In genomic region chr5:7329712-7330111, GRCh38 we compare ENCODE assay signal across 19 cellular contexts.
DNase-seq lines count a peak whose midpoint lies in the region; ATAC-seq, FAIRE-seq and TF ChIP-seq lines count a peak whose summit lies in the region.
"Had no signal": no experiment of that assay in that cellular context is flagged by ENCODE, and none has a peak within 500 bp of the region (broad histone marks: within the 10 kb centered on the region; RNA-seq: fewer than 3 reads in every experiment).

No MANE protein-coding gene starts in this region.

- H3K27ac ChIP-seq in SJSA1: peak overlapping the region; percentile 84
- no peak overlapping the region for H3K27ac ChIP-seq in ascending aorta
- H3K27ac ChIP-seq: C4-2B, KMS-11, SJCRH30 had no signal

- H3K27me3 ChIP-seq in SJSA1 (replicated peaks) (no peaks in the 10 kb centered on the region), ascending aorta (no peaks in the 10 kb centered on the region)
- H3K27me3 ChIP-seq: SJCRH30 had no signal

- no peak overlapping the region for H3K4me3 ChIP-seq in SJSA1
- no peak overlapping the region for H3K4me3 ChIP-seq in epithelial cell of esophagus (ENCODE audit: low read length)
- H3K4me3 ChIP-seq in ascending aorta: no peak overlapping the region
- H3K4me3 ChIP-seq: HAP-1, SJCRH30 had no signal

- no peak for ATAC-seq in HG03571 (IDR thresholded peaks at IDR 0.05; ENCODE audit: unreplicated experiment)
- ATAC-seq: PC-3 had no signal

- intact Hi-C loops in ascending aorta (cut with DNase I): no loop called here

- no peak for TF ChIP-seq CTCF in epithelial cell of esophagus (IDR thresholded peaks at IDR 0.05; ENCODE audit: insufficient read depth, low read depth, low read length, missing control alignments)
- TF ChIP-seq CTCF in ascending aorta (IDR thresholded peaks at IDR 0.05): no peak

- peak; percentile 10 for DNase-seq in HT-29 (ENCODE audit: low spot score)
- DNase-seq in SJSA1 (ENCODE audit: low read depth in 1 of 2, low spot score in 2 of 2): no peak
- peak; percentile 13 for DNase-seq in epithelial cell of esophagus (ENCODE audit: low read depth)
- DNase-seq in urothelium cell line (ENCODE audit: low spot score): no peak
- DNase-seq in ascending aorta (ENCODE audit: low spot score in 2 of 2): no peak
- DNase-seq in UCSD-AML1 (lab: John Stamatoyannopoulos, UW; ENCODE audit: unreplicated experiment): no peak
- DNase-seq: AML-193, GF-D8, NCI-H1417, NCI-H187, NCI-H2107, NCI-H345, NCI-H524 treated with DMSO at 0.1 percent for 48 hours, PC-3, SJCRH30 had no signal

- H3K4me1 ChIP-seq in SJSA1 (replicated peaks) (peaks cover 28% of the 10 kb centered on the region), ascending aorta (no peaks in the 10 kb centered on the region)
- H3K4me1 ChIP-seq: HAP-1, SJCRH30 had no signal

- peak; percentile 76 for FAIRE-seq in urothelium cell line (lab: Jason Lieb, UNC)

- H3K36me3 ChIP-seq in SJSA1 (no peaks in the 10 kb centered on the region), ascending aorta (no peaks in the 10 kb centered on the region)
- H3K36me3 ChIP-seq: HAP-1, SJCRH30 had no signal

- no peaks in the 10 kb centered on the region for H3K9me3 ChIP-seq in SJSA1 (replicated peaks)
- H3K9me3 ChIP-seq in ascending aorta: no peaks in the 10 kb centered on the region
- H3K9me3 ChIP-seq: HAP-1, SJCRH30 had no signal

Comparison
In these comparisons a context has a peak if more than half of its experiments do, and no peak if none do; other contexts are left out.
1. DNase-seq: peak in HT-29 (single experiment) and epithelial cell of esophagus (single experiment); none in SJSA1 (0 of 2), urothelium cell line (single experiment), ascending aorta (0 of 2) and UCSD-AML1 (single experiment).